ENCODE assay signal across 1 cellular context in genomic region chr4:5006932-5007331, GRCh38.
TF ChIP-seq lines count a peak whose summit lies in the region.

No MANE protein-coding gene starts in this region.

TF ChIP-seq in K562, 482 proteins besides CTCF, POLR2A, EP300 and RAD21:
- peak; percentile 52; the same call in 1 of the 2 replicates for TF ChIP-seq C11orf30 (IDR thresholded peaks at IDR 0.05; ENCODE audit: low read depth)
- 0 out of 2 replicates have a peak, but pooled peaks have one; percentile 8 for TF ChIP-seq MAFG (tag; conservative IDR thresholded peaks at IDR 0.05)
- TF ChIP-seq ZNF316 (IDR thresholded peaks at IDR 0.05), result peak; percentile 74
